12 cellular contexts compared by ENCODE assay signal in the genomic region with DNA sequence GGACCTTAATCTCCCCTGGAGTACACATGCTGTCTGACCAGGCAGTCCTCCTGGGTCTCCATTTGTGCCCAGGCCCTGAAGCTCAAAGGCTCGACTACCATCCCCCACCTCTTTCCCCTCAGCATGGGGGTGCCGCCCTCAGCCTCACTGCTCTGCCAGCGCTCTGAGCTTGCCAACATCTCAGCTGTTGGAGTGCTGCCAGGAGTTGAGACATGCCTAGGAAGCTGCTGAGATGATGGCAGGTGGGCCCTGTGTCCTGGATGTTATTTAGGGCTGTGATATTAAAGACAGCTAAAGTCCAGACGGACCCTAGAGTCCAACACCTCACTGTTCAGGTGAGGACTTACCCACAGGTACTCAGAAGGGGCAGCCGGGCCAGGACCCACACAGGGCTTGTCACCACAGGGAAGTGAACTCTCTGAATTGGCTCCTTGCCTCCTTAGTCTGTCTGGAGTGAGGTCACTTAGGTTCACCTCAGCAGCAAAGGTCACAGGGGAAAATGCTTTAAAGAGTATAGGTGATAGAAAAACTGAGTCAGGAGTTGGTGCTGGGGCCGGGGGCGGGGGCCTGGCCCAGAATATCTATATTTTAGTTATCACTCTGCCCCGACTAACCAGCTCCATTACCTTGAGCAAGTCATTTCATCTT. TPM values are rescaled to one million over a fixed set of nuclear protein-coding genes. Genes with fewer than 3 reads are reported as not detected.
A peak's percentile ranks its signal among the peaks of the same experiment; 100 is the strongest.
DNase-seq lines count a peak whose midpoint lies in the region; ATAC-seq and TF ChIP-seq lines count a peak whose summit lies in the region.
"Had no signal": no experiment of that assay in that cellular context is flagged by ENCODE, and none has a peak within 500 bp of the region (broad histone marks: within the 10 kb centered on the region; RNA-seq: fewer than 3 reads in every experiment).

No MANE protein-coding gene starts in this region.

- TF ChIP-seq POLR2A in testis (IDR thresholded peaks at IDR 0.05), result no peak

- no peak for DNase-seq in activated T-cell treated with anti-CD3 and anti-CD28 coated beads, Interleukin-2, amount 50 U/mL, for 72 hours
- no peak for DNase-seq in activated T-cell treated with anti-CD3 and anti-CD28 coated beads, Interleukin-2, amount 50 U/mL, for 48 hours
- DNase-seq in NCI-H2107 treated with DMSO at 0.1 percent for 48 hours (lab: John Stamatoyannopoulos, UW; ENCODE audit: unreplicated experiment) (peak; percentile 60), coronary artery (ENCODE audit: low spot score) (no peak), testis (peak; percentile 48)
- DNase-seq: gastrocnemius medialis, GF-D8 had no signal

- H3K36me3 Mint-ChIP-seq in activated T-cell treated with anti-CD3 and anti-CD28 coated beads, Interleukin-2, amount 50 U/mL, for 72 hours (ENCODE audit: insufficient read depth in 2 of 2), result no peaks in the 10 kb centered on the region
- H3K36me3 Mint-ChIP-seq: natural killer cell treated with Interleukin-12 subunit alpha and Interleukin-12 subunit beta and Interleukin-15 and Interleukin-18, amount 100 ng/mL, for 72 hours had no signal

- intact Hi-C loops in testis (cut with DNase I; ENCODE audit: low total_unique reads), result loop anchor here (10.0 kb wide), 1 partner anchor 274 kb away; no protein-coding TSS in a partner anchor

- H3K27ac Mint-ChIP-seq in activated T-cell treated with anti-CD3 and anti-CD28 coated beads, Interleukin-2, amount 50 U/mL, for 72 hours, result no peak overlapping the region
- H3K27ac Mint-ChIP-seq: natural killer cell treated with Interleukin-12 subunit alpha and Interleukin-12 subunit beta and Interleukin-15 and Interleukin-18, amount 100 ng/mL, for 72 hours had no signal

- peaks cover 11% of the 10 kb centered on the region for H3K27me3 Mint-ChIP-seq in activated T-cell treated with anti-CD3 and anti-CD28 coated beads, Interleukin-2, amount 50 U/mL, for 72 hours (ENCODE audit: low read depth)

- H3K4me3 ChIP-seq in coronary artery (no peak overlapping the region), testis (no peak overlapping the region)
- H3K4me3 ChIP-seq: gastrocnemius medialis had no signal

- ATAC-seq in activated T-cell treated with anti-CD3 and anti-CD28 coated beads, Interleukin-2, amount 50 U/mL, for 72 hours (replicated peaks in 1 of 2), result peak; percentile 70 to 75
- ATAC-seq in HG02938 (IDR thresholded peaks at IDR 0.05; ENCODE audit: unreplicated experiment) (no peak), GM19035 (IDR thresholded peaks at IDR 0.05; ENCODE audit: unreplicated experiment) (no peak), GM19455 (IDR thresholded peaks at IDR 0.05; ENCODE audit: unreplicated experiment) (no peak)
- ATAC-seq: gastrocnemius medialis; natural killer cell treated with Interleukin-12 subunit alpha and Interleukin-12 subunit beta and Interleukin-15 and Interleukin-18, amount 100 ng/mL, for 72 hours had no signal

- H3K4me1 ChIP-seq in testis, result peaks cover 4% of the 10 kb centered on the region

- H3K27me3 ChIP-seq in testis, result no peaks in the 10 kb centered on the region
- H3K27me3 ChIP-seq: gastrocnemius medialis had no signal

- H3K27ac ChIP-seq in coronary artery (peak overlapping the region; percentile 40 to 67), testis (no peak overlapping the region)
- H3K27ac ChIP-seq: gastrocnemius medialis had no signal

- no peak overlapping the region for H3K4me3 Mint-ChIP-seq in activated T-cell treated with anti-CD3 and anti-CD28 coated beads, Interleukin-2, amount 50 U/mL, for 72 hours
- H3K4me3 Mint-ChIP-seq: natural killer cell treated with Interleukin-12 subunit alpha and Interleukin-12 subunit beta and Interleukin-15 and Interleukin-18, amount 100 ng/mL, for 72 hours had no signal

- 74 to 81% methylated on average over 8 of the region's 8 CpGs for WGBS in testis, 2 donors

- H3K9me3 ChIP-seq in testis, result no peaks in the 10 kb centered on the region
- H3K9me3 ChIP-seq: gastrocnemius medialis had no signal

- no peaks in the 10 kb centered on the region for H3K9me3 Mint-ChIP-seq in activated T-cell treated with anti-CD3 and anti-CD28 coated beads, Interleukin-2, amount 50 U/mL, for 72 hours
- H3K9me3 Mint-ChIP-seq: natural killer cell treated with Interleukin-12 subunit alpha and Interleukin-12 subunit beta and Interleukin-15 and Interleukin-18, amount 100 ng/mL, for 72 hours had no signal

- H3K4me1 Mint-ChIP-seq in activated T-cell treated with anti-CD3 and anti-CD28 coated beads, Interleukin-2, amount 50 U/mL, for 72 hours (ENCODE audit: low read depth), result peaks cover 4% of the 10 kb centered on the region

- TF ChIP-seq CTCF in coronary artery (IDR thresholded peaks at IDR 0.05) (no peak), testis (IDR thresholded peaks at IDR 0.05) (no peak)

- H3K36me3 ChIP-seq in testis (ENCODE audit: low read depth, missing control alignments), result no peaks in the 10 kb centered on the region
- H3K36me3 ChIP-seq: gastrocnemius medialis had no signal

RNA-seq across cellular contexts. Expression of gene KCNC4, which starts 19.7 kb away (rescaled TPM):
- 10 to 100 TPM; 19.8 to 28.9 TPM for total RNA-seq in activated T-cell treated with anti-CD3 and anti-CD28 coated beads, Interleukin-2, amount 50 U/mL, for 72 hours
- 10 to 100 TPM; 21.7 to 24.8 TPM for total RNA-seq in testis
- polyA plus RNA-seq in testis (ENCODE audit: insufficient read depth, low read depth, low replicate concordance), result 9.5 TPM

RNA-seq across cellular contexts. Expression of gene SLC6A17, which starts 40.1 kb away (rescaled TPM):
- total RNA-seq in activated T-cell treated with anti-CD3 and anti-CD28 coated beads, Interleukin-2, amount 50 U/mL, for 72 hours, result under 1 TPM; 0.31 to 0.53 TPM
- total RNA-seq in testis, result 1 to 10 TPM; 4.5 to 5.3 TPM
- polyA plus RNA-seq in testis (ENCODE audit: insufficient read depth, low read depth, low replicate concordance), result 3.6 TPM
- total RNA-seq: natural killer cell treated with Interleukin-12 subunit alpha and Interleukin-12 subunit beta and Interleukin-15 and Interleukin-18, amount 100 ng/mL, for 72 hours; ureter had no signal

Comparison
In these comparisons a context has a peak if more than half of its experiments do, and no peak if none do; other contexts are left out.
1. ATAC-seq: peak in activated T-cell treated with anti-CD3 and anti-CD28 coated beads, Interleukin-2, amount 50 U/mL, for 72 hours (2 of 2); none in HG02938 (single experiment), GM19035 (single experiment) and GM19455 (single experiment).
2. DNase-seq: peak in NCI-H2107 treated with DMSO at 0.1 percent for 48 hours (single experiment) and testis (single experiment); none in activated T-cell treated with anti-CD3 and anti-CD28 coated beads, Interleukin-2, amount 50 U/mL, for 72 hours (0 of 2), activated T-cell treated with anti-CD3 and anti-CD28 coated beads, Interleukin-2, amount 50 U/mL, for 48 hours (0 of 2) and coronary artery (single experiment).
3. H3K27ac ChIP-seq: peak in coronary artery (2 of 2); none in testis (0 of 2).